In genomic region chr11:74936087-74936486, GRCh38 we compare ENCODE assay signal across 18 cellular contexts.
"Had no signal": no experiment of that assay in that cellular context is flagged by ENCODE, and none has a peak within 500 bp of the region (broad histone marks: within the 10 kb centered on the region; RNA-seq: fewer than 3 reads in every experiment).

No MANE protein-coding gene starts in this region.

- DNase-seq: activated CD4-positive, alpha-beta memory T cell treated with anti-CD3 and anti-CD28 coated beads for 36 hours; activated CD4-positive, alpha-beta T cell treated with anti-CD3 and anti-CD28 coated beads for 48 hours; activated CD8-positive, alpha-beta memory T cell treated with anti-CD3 and anti-CD28 coated beads, Interleukin-2, amount 10 ng/mL, durations not matched to agents 7 days and 5 days; activated gamma-delta T cell treated with Interleukin-2 at 50 U/mL for 16 hours; activated T-cell treated with anti-CD3 and anti-CD28 coated beads for 4 hours; body of pancreas; cortex of kidney; left colon; lower lobe of right lung; mesendoderm; naive B cell; stimulated activated CD4-positive, alpha-beta T cell treated with anti-CD3 and anti-CD28 coated beads, Interleukin-2, amount 100 ng/mL, for 48 hours; stimulated activated CD8-positive, alpha-beta memory T cell treated with anti-CD3 and anti-CD28 coated beads, Interleukin-4, amount 100 ng/mL, for 48 hours; stimulated activated naive B cell treated with anti-CD40 and anti-IgM and Interleukin-4, amounts not matched to agents 10 μg/mL and 1 μg/mL and 100 μg/mL, for 72 hours; transverse colon had no signal

- H3K27ac Mint-ChIP-seq: activated CD4-positive, alpha-beta memory T cell treated with anti-CD3 and anti-CD28 coated beads for 36 hours; activated CD8-positive, alpha-beta memory T cell treated with anti-CD3 and anti-CD28 coated beads, Interleukin-2, amount 10 ng/mL, durations not matched to agents 7 days and 5 days; activated naive CD4-positive, alpha-beta T cell treated with anti-CD3 and anti-CD28 coated beads, Interleukin-2, amount 50 U/mL, for 24 hours; naive B cell; neural progenitor cell; progenitor cell of endocrine pancreas; stimulated activated naive B cell treated with anti-CD40 and anti-IgM and Interleukin-4, amounts not matched to agents 10 μg/mL and 1 μg/mL and 100 μg/mL, for 72 hours had no signal

- H3K9me3 Mint-ChIP-seq: activated CD4-positive, alpha-beta memory T cell treated with anti-CD3 and anti-CD28 coated beads for 36 hours; activated naive CD4-positive, alpha-beta T cell treated with anti-CD3 and anti-CD28 coated beads, Interleukin-2, amount 50 U/mL, for 24 hours; naive B cell; neural progenitor cell; stimulated activated naive B cell treated with anti-CD40 and anti-IgM and Interleukin-4, amounts not matched to agents 10 μg/mL and 1 μg/mL and 100 μg/mL, for 72 hours had no signal

- H3K4me1 Mint-ChIP-seq: activated naive CD4-positive, alpha-beta T cell treated with anti-CD3 and anti-CD28 coated beads, Interleukin-2, amount 50 U/mL, for 24 hours; neural progenitor cell; stimulated activated naive B cell treated with anti-CD40 and anti-IgM and Interleukin-4, amounts not matched to agents 10 μg/mL and 1 μg/mL and 100 μg/mL, for 72 hours had no signal

- H3K27me3 Mint-ChIP-seq: activated CD4-positive, alpha-beta memory T cell treated with anti-CD3 and anti-CD28 coated beads for 36 hours; activated CD8-positive, alpha-beta memory T cell treated with anti-CD3 and anti-CD28 coated beads, Interleukin-2, amount 10 ng/mL, durations not matched to agents 7 days and 5 days; activated naive CD4-positive, alpha-beta T cell treated with anti-CD3 and anti-CD28 coated beads, Interleukin-2, amount 50 U/mL, for 24 hours; naive B cell; progenitor cell of endocrine pancreas; stimulated activated naive B cell treated with anti-CD40 and anti-IgM and Interleukin-4, amounts not matched to agents 10 μg/mL and 1 μg/mL and 100 μg/mL, for 72 hours had no signal

- H3K4me3 Mint-ChIP-seq: activated CD4-positive, alpha-beta memory T cell treated with anti-CD3 and anti-CD28 coated beads for 36 hours; activated CD8-positive, alpha-beta memory T cell treated with anti-CD3 and anti-CD28 coated beads, Interleukin-2, amount 10 ng/mL, durations not matched to agents 7 days and 5 days; activated naive CD4-positive, alpha-beta T cell treated with anti-CD3 and anti-CD28 coated beads, Interleukin-2, amount 50 U/mL, for 24 hours; naive B cell; neural progenitor cell; stimulated activated naive B cell treated with anti-CD40 and anti-IgM and Interleukin-4, amounts not matched to agents 10 μg/mL and 1 μg/mL and 100 μg/mL, for 72 hours had no signal
